Comparison of ENCODE assay signal across 23 cellular contexts in genomic region chr12:83739602-83740001, GRCh38.
DNase-seq lines count a peak whose midpoint lies in the region; ATAC-seq and TF ChIP-seq lines count a peak whose summit lies in the region.
"Had no signal": no experiment of that assay in that cellular context is flagged by ENCODE, and none has a peak within 500 bp of the region (broad histone marks: within the 10 kb centered on the region; RNA-seq: fewer than 3 reads in every experiment).

No MANE protein-coding gene starts in this region.

- H3F3A ChIP-seq in GM23338 (replicated peaks; ENCODE audit: low read depth): no peaks in the 10 kb centered on the region

- H3K4me1 Mint-ChIP-seq in GM23338: no peaks in the 10 kb centered on the region
- H3K4me1 Mint-ChIP-seq: CD14-positive monocyte; CD8-positive, alpha-beta memory T cell had no signal

- H3K27me3 Mint-ChIP-seq in GM23338 (ENCODE audit: insufficient read depth, low read depth, poor library complexity): no peaks in the 10 kb centered on the region
- H3K27me3 Mint-ChIP-seq: CD4-positive, alpha-beta T cell; CD8-positive, alpha-beta memory T cell had no signal

- H3K4me2 ChIP-seq in GM23338: no peak overlapping the region
- H3K4me2 ChIP-seq: A549; BLaER1 treated with 17β-estradiol and CSF1 and Interleukin-3, amounts not matched to agents 10 nM and 100 nM had no signal

- peaks cover 16% of the 10 kb centered on the region for H3K9me3 ChIP-seq in left ventricle myocardium inferior (replicated peaks)
- H3K9me3 ChIP-seq: A549; BE2C; BLaER1 treated with 17β-estradiol and CSF1 and Interleukin-3, amounts not matched to agents 10 nM and 100 nM; HAP-1 had no signal

- H2AFZ ChIP-seq in GM23338: peak overlapping the region; percentile 16; the same call in 1 of the 2 replicates
- H2AFZ ChIP-seq: GM23248 had no signal

- H3K4me1 ChIP-seq in GM23338 (ENCODE audit: insufficient read depth): no peaks in the 10 kb centered on the region
- peaks cover 8% of the 10 kb centered on the region for H3K4me1 ChIP-seq in left ventricle myocardium inferior
- H3K4me1 ChIP-seq: A549; BE2C; BLaER1 treated with 17β-estradiol and CSF1 and Interleukin-3, amounts not matched to agents 10 nM and 100 nM; HAP-1 had no signal

- H3K9me2 ChIP-seq in GM23338 (ENCODE audit: insufficient read depth): 0 out of 2 replicates have a peak, but pooled peaks cover 5% of the 10 kb centered on the region

- H3K4me3 Mint-ChIP-seq in GM23338: no peak overlapping the region
- H3K4me3 Mint-ChIP-seq: CD14-positive monocyte; CD4-positive, alpha-beta T cell; CD8-positive, alpha-beta memory T cell; HFFc6 had no signal

- H3K27ac Mint-ChIP-seq in GM23338: no peak overlapping the region
- H3K27ac Mint-ChIP-seq: CD14-positive monocyte; CD4-positive, alpha-beta T cell; CD8-positive, alpha-beta memory T cell; HFFc6 had no signal

- H3K36me3 Mint-ChIP-seq in GM23338 (ENCODE audit: low read depth): no peaks in the 10 kb centered on the region
- H3K36me3 Mint-ChIP-seq: CD14-positive monocyte; CD8-positive, alpha-beta memory T cell had no signal

- no peak overlapping the region for H3K4me3 ChIP-seq in GM23338
- no peak overlapping the region for H3K4me3 ChIP-seq in left ventricle myocardium inferior
- H3K4me3 ChIP-seq: A549; BLaER1 treated with 17β-estradiol and CSF1 and Interleukin-3, amounts not matched to agents 10 nM and 100 nM; GM12878; GM23248; HAP-1 had no signal

- peaks cover 12% of the 10 kb centered on the region; the same call in 2 of the 3 replicates for H3K9me3 Mint-ChIP-seq in GM23338

- DNase-seq in Right ventricle myocardium superior (no peak), left cardiac atrium (no peak), GM23338 (ENCODE audit: low spot score) (no peak), left ventricle myocardium inferior (no peak), NCI-H1694 (lab: John Stamatoyannopoulos, UW) (no peak), superior temporal gyrus (ENCODE audit: extremely low spot score) (no peak)
- DNase-seq: 8988T; ACHN; AML-193; BE2C; CD4-positive, alpha-beta T cell; CD8-positive, alpha-beta memory T cell; DMS 273 treated with DMSO at 0.1 percent for 48 hours; DMS79; EL; GDM1; GM23248; HFFc6 had no signal

- H3K27ac ChIP-seq in GM23338 (ENCODE audit: low read depth) (no peak overlapping the region), left ventricle myocardium inferior (replicated peaks) (peak overlapping the region; percentile 24)
- H3K27ac ChIP-seq: A549; BLaER1 treated with 17β-estradiol and CSF1 and Interleukin-3, amounts not matched to agents 10 nM and 100 nM; GM23248 had no signal

- ATAC-seq in Right ventricle myocardium superior (ENCODE audit: poor library complexity) (peak; percentile 89), left cardiac atrium (no peak), GM23338 (no peak)
- ATAC-seq: A549, GM12878 had no signal

- intact Hi-C loops in Right ventricle myocardium superior (cut with DNase I): no loop called here
- intact Hi-C loops in left cardiac atrium (cut with DNase I): no loop called here
- intact Hi-C loops in left ventricle myocardium inferior (cut with micrococcal nuclease): no loop called here

- H3K79me2 ChIP-seq in GM23338 (replicated peaks; ENCODE audit: insufficient read depth): no peaks in the 10 kb centered on the region

- H3K36me3 ChIP-seq in GM23338 (ENCODE audit: insufficient read depth) (no peaks in the 10 kb centered on the region), left ventricle myocardium inferior (no peaks in the 10 kb centered on the region)
- H3K36me3 ChIP-seq: BE2C; BLaER1 treated with 17β-estradiol and CSF1 and Interleukin-3, amounts not matched to agents 10 nM and 100 nM; HAP-1 had no signal

- H4K20me1 ChIP-seq in GM23338 (replicated peaks; ENCODE audit: insufficient read depth): no peaks in the 10 kb centered on the region
- H4K20me1 ChIP-seq: BLaER1 treated with 17β-estradiol and CSF1 and Interleukin-3, amounts not matched to agents 10 nM and 100 nM had no signal

- TF ChIP-seq CTCF in GM23338 (conservative IDR thresholded peaks at IDR 0.05; ENCODE audit: low read depth in 2 of 2) (no peak), left ventricle myocardium inferior (IDR thresholded peaks at IDR 0.05; ENCODE audit: borderline replicate concordance) (no peak)

- H3K27me3 ChIP-seq in GM23338 (ENCODE audit: insufficient read depth): no peaks in the 10 kb centered on the region
- H3K27me3 ChIP-seq in left ventricle myocardium inferior (ENCODE audit: low read depth): no peaks in the 10 kb centered on the region
- H3K27me3 ChIP-seq: BE2C; BLaER1 treated with 17β-estradiol and CSF1 and Interleukin-3, amounts not matched to agents 10 nM and 100 nM had no signal

TF ChIP-seq in GM23338, 12 proteins besides CTCF, POLR2A, EP300 and RAD21 (continues in another document):
- TF ChIP-seq NANOG (IDR thresholded peaks at IDR 0.05; ENCODE audit: borderline replicate concordance): no peak
- no peak for TF ChIP-seq ZNF114 (CRISPR knock-in tag; IDR thresholded peaks at IDR 0.05)
- TF ChIP-seq POLR2AphosphoS5 (IDR thresholded peaks at IDR 0.05; ENCODE audit: low read depth): no peak
- no peak for TF ChIP-seq ETS1 (IDR thresholded peaks at IDR 0.05)
- TF ChIP-seq STAT1 (IDR thresholded peaks at IDR 0.05; ENCODE audit: unreplicated experiment): no peak
- no peak for TF ChIP-seq REST (IDR thresholded peaks at IDR 0.05; ENCODE audit: unreplicated experiment)
- TF ChIP-seq ZNF331 (CRISPR knock-in tag; IDR thresholded peaks at IDR 0.05; ENCODE audit: low read depth): no peak
- no peak for TF ChIP-seq EZH2 (IDR thresholded peaks at IDR 0.05; ENCODE audit: low read depth, unreplicated experiment)
- TF ChIP-seq CREB1 (CRISPR knock-in tag; IDR thresholded peaks at IDR 0.05; ENCODE audit: low read depth): no peak
